8 cellular contexts compared by ENCODE assay signal in genomic region chr5:151699071-151699901, GRCh38. TPM values are rescaled to one million over a fixed set of nuclear protein-coding genes. Genes with fewer than 3 reads are reported as not detected.
A peak's percentile ranks its signal among the peaks of the same experiment; 100 is the strongest.
DNase-seq lines count a peak whose midpoint lies in the region; ATAC-seq and TF ChIP-seq lines count a peak whose summit lies in the region.

No MANE protein-coding gene starts in this region.

- no peaks in the 10 kb centered on the region for H3K36me3 ChIP-seq in lower lobe of right lung

- intact Hi-C loops in dorsolateral prefrontal cortex (cut with DNase I) = no loop called here
- intact Hi-C loops in lower lobe of right lung (cut with DNase I) = no loop called here

- ATAC-seq in lower lobe of right lung (peak; percentile 65 to 81), HG03469 (IDR thresholded peaks at IDR 0.05; ENCODE audit: unreplicated experiment) (no peak)

- peak overlapping the region in 44 of 59 donors; percentile 14 to 80 (median 54) for H3K27ac ChIP-seq in dorsolateral prefrontal cortex
- peak overlapping the region; percentile 76 for H3K27ac ChIP-seq in lower lobe of right lung

- H3K9me3 Mint-ChIP-seq in type B pancreatic cell = no peaks in the 10 kb centered on the region

- H3K4me1 Mint-ChIP-seq in type B pancreatic cell (ENCODE audit: unreplicated experiment) = peaks cover 20% of the 10 kb centered on the region

- H3K27me3 ChIP-seq in dorsolateral prefrontal cortex (no peaks in the 10 kb centered on the region), lower lobe of right lung (ENCODE audit: low read depth) (no peaks in the 10 kb centered on the region)

- H3K36me3 Mint-ChIP-seq in type B pancreatic cell = no peaks in the 10 kb centered on the region

- peak overlapping the region; percentile 86 for H3K27ac Mint-ChIP-seq in type B pancreatic cell

- no peaks in the 10 kb centered on the region for H3K9me3 ChIP-seq in lower lobe of right lung

- DNase-seq in HuH-7 (ENCODE audit: low spot score) = peak; percentile 34
- DNase-seq in dorsolateral prefrontal cortex = no peak
- no peak for DNase-seq in lower lobe of right lung
- DNase-seq in type B pancreatic cell (ENCODE audit: extremely low spot score, unreplicated experiment) = peak; percentile 73
- no peak for DNase-seq in DMS53 treated with DMSO at 0.1 percent for 48 hours (lab: John Stamatoyannopoulos, UW; ENCODE audit: unreplicated experiment)
- no peak for DNase-seq in activated CD4-positive, alpha-beta T cell treated with anti-CD3 and anti-CD28 coated beads for 4 hours
- no peak for DNase-seq in NK-92 (lab: John Stamatoyannopoulos, UW; ENCODE audit: unreplicated experiment)

- H3K27me3 Mint-ChIP-seq in type B pancreatic cell = peaks cover 4% of the 10 kb centered on the region

- H3K4me3 ChIP-seq in dorsolateral prefrontal cortex (no peak overlapping the region), lower lobe of right lung (no peak overlapping the region)

- TF ChIP-seq CTCF in dorsolateral prefrontal cortex (IDR thresholded peaks at IDR 0.05 in 54 of 56, conservative IDR thresholded peaks at IDR 0.05 in 2 of 56; ENCODE audit: low read depth in 1 of 56, partially characterized antibody in 56 of 56) (no peak), lower lobe of right lung (IDR thresholded peaks at IDR 0.05) (no peak), type B pancreatic cell (conservative IDR thresholded peaks at IDR 0.05) (no peak)

- no peaks in the 10 kb centered on the region for H3K4me1 ChIP-seq in lower lobe of right lung

- peak overlapping the region; percentile 48 for H3K4me3 Mint-ChIP-seq in type B pancreatic cell

RNA-seq across cellular contexts. Expression of gene SPARC, which starts 12.6 kb away (rescaled TPM):
- total RNA-seq in dorsolateral prefrontal cortex = 100 to 1,000 TPM; 118 to 878 (median 329) TPM
- total RNA-seq in lower lobe of right lung = 904 TPM
- total RNA-seq in type B pancreatic cell (ENCODE audit: low replicate concordance) = 454 and 973 TPM in 2 replicates

RNA-seq across cellular contexts. Expression of gene ATOX1, which starts 59.1 kb away (rescaled TPM):
- 100 to 1,000 TPM in 44 of 120 experiments, 10 to 100 TPM in 76; 63.0 to 149 (median 94.3) TPM for total RNA-seq in dorsolateral prefrontal cortex
- total RNA-seq in lower lobe of right lung = 68.2 TPM
- 81.0 and 110 TPM in 2 replicates for total RNA-seq in type B pancreatic cell (ENCODE audit: low replicate concordance)

Comparison
In these comparisons a context has a peak if more than half of its experiments do, and no peak if none do; other contexts are left out.
1. DNase-seq: peak in HuH-7 (single experiment) and type B pancreatic cell (single experiment); none in dorsolateral prefrontal cortex (0 of 10), lower lobe of right lung (single experiment), DMS53 treated with DMSO at 0.1 percent for 48 hours (single experiment), activated CD4-positive, alpha-beta T cell treated with anti-CD3 and anti-CD28 coated beads for 4 hours (0 of 2) and NK-92 (single experiment).